Comparison of ENCODE assay signal across 1 cellular context in the genomic region with DNA sequence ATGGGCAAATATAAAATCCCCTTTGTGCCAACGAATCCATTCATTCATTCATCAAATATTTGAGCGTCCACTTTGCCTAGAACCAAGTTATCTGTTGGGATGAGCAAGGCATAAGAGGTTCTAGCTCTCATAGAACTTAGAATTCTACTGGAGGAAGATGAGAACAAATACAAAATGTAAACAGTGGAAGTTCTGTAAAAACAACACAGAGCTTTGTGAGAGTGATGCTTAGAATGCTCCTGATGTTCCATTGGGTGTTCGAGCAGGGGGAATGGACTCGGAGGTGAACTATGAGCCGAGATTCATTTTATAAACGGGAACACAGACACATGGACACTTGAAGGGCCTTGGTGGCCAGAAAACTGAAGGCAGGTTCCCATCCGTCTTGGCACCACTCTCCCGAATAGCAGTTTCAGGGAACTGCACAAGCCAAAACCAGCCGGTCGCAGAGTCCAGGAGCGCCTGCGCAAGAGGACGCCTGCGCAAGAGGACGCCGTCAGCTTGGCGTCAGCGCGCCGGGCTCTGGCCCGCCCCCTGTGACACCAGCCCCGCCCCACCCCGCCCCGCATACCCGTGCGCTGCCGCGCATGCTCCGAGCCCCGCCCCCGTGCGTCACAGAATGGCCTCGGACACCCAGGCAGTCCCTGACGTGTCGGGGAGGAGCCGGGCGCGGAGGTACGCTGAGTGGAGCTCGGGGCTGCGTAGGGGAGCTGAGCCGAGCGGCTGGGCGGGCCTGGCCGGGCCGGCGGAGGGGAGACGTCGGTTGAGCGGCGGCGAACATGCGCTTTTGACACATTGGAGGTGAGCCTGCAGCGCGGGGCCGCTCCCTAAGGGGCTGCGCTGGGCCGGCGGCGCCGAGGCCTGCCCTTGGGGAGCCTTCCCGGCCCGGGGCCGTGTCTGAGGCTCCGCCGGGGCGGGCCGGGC.
TF ChIP-seq lines count a peak whose summit lies in the region.

Gene NDEL1, plus strand, starts transcription at position 640 of the 924 bp plus-strand sequence. CDS start 8,388 bp downstream, outside the sequence.

TF ChIP-seq in HEK293, 187 proteins besides CTCF, POLR2A, EP300 and RAD21 (continued from another document):
- TF ChIP-seq ZEB2 (tag by site-specific recombination; IDR thresholded peaks at IDR 0.05) (peak; percentile 12; the same call in 1 of the 2 replicates), ZNF510 (tag by site-specific recombination; IDR thresholded peaks at IDR 0.05; ENCODE audit: insufficient replicate concordance) (no peak), ZNF24 (tag by site-specific recombination; IDR thresholded peaks at IDR 0.05) (0 out of 2 replicates have a peak, but pooled peaks have one; percentile 42), BCL11A (tag by site-specific recombination; IDR thresholded peaks at IDR 0.05; ENCODE audit: low read depth) (no peak), KLF16 (tag by site-specific recombination; IDR thresholded peaks at IDR 0.05) (peak; percentile 41; the same call in 1 of the 2 replicates), ZBTB1 (tag by site-specific recombination; IDR thresholded peaks at IDR 0.05) (no peak), ZNF660 (tag by site-specific recombination; IDR thresholded peaks at IDR 0.05) (peak; percentile 61), MZF1 (tag by site-specific recombination; IDR thresholded peaks at IDR 0.05; ENCODE audit: borderline replicate concordance) (0 out of 2 replicates have a peak, but pooled peaks have one; percentile 14), ZNF518A (tag by site-specific recombination; conservative IDR thresholded peaks at IDR 0.05; ENCODE audit: low read depth) (0 out of 2 replicates have a peak, but pooled peaks have one; percentile 13), ZNF423 (tag by site-specific recombination; IDR thresholded peaks at IDR 0.05) (0 out of 2 replicates have a peak, but pooled peaks have one; percentile 5), IKZF3 (tag by site-specific recombination; IDR thresholded peaks at IDR 0.05) (0 out of 2 replicates have a peak, but pooled peaks have one; percentile 12), ZBTB17 (tag by site-specific recombination; IDR thresholded peaks at IDR 0.05) (peak; percentile 71), AEBP2 (tag by site-specific recombination; IDR thresholded peaks at IDR 0.05; ENCODE audit: borderline replicate concordance) (no peak), ZNF169 (tag by site-specific recombination; IDR thresholded peaks at IDR 0.05) (no peak), ZNF133 (tag by site-specific recombination; IDR thresholded peaks at IDR 0.05) (no peak), ZSCAN30 (tag by site-specific recombination; IDR thresholded peaks at IDR 0.05) (peak; percentile 74), ZNF600 (tag by site-specific recombination; IDR thresholded peaks at IDR 0.05) (0 out of 2 replicates have a peak, but pooled peaks have one; percentile 35), ZNF473 (tag by site-specific recombination; IDR thresholded peaks at IDR 0.05) (no peak), ZNF596 (tag by site-specific recombination; IDR thresholded peaks at IDR 0.05) (no peak), SP2 (tag by site-specific recombination; IDR thresholded peaks at IDR 0.05) (peak; percentile 87), TCF7L2 (IDR thresholded peaks at IDR 0.05; ENCODE audit: borderline replicate concordance, low read depth, low read length) (no peak), ZBTB10 (tag by site-specific recombination; IDR thresholded peaks at IDR 0.05) (0 out of 2 replicates have a peak, but pooled peaks have one; percentile 37), ZNF184 (tag by site-specific recombination; IDR thresholded peaks at IDR 0.05) (0 out of 2 replicates have a peak, but pooled peaks have one; percentile 11)
- TF ChIP-seq, protein P1, sequence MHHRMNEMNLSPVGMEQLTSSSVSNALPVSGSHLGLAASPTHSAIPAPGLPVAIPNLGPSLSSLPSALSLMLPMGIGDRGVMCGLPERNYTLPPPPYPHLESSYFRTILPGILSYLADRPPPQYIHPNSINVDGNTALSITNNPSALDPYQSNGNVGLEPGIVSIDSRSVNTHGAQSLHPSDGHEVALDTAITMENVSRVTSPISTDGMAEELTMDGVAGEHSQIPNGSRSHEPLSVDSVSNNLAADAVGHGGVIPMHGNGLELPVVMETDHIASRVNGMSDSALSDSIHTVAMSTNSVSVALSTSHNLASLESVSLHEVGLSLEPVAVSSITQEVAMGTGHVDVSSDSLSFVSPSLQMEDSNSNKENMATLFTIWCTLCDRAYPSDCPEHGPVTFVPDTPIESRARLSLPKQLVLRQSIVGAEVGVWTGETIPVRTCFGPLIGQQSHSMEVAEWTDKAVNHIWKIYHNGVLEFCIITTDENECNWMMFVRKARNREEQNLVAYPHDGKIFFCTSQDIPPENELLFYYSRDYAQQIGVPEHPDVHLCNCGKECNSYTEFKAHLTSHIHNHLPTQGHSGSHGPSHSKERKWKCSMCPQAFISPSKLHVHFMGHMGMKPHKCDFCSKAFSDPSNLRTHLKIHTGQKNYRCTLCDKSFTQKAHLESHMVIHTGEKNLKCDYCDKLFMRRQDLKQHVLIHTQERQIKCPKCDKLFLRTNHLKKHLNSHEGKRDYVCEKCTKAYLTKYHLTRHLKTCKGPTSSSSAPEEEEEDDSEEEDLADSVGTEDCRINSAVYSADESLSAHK (tag by site-specific recombination; IDR thresholded peaks at IDR 0.05): peak; percentile 94
- TF ChIP-seq, protein P2, sequence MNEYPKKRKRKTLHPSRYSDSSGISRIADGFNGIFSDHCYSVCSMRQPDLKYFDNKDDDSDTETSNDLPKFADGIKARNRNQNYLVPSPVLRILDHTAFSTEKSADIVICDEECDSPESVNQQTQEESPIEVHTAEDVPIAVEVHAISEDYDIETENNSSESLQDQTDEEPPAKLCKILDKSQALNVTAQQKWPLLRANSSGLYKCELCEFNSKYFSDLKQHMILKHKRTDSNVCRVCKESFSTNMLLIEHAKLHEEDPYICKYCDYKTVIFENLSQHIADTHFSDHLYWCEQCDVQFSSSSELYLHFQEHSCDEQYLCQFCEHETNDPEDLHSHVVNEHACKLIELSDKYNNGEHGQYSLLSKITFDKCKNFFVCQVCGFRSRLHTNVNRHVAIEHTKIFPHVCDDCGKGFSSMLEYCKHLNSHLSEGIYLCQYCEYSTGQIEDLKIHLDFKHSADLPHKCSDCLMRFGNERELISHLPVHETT (tag by site-specific recombination; IDR thresholded peaks at IDR 0.05): peak; percentile 3; the same call in 1 of the 2 replicates
- TF ChIP-seq, protein P3, sequence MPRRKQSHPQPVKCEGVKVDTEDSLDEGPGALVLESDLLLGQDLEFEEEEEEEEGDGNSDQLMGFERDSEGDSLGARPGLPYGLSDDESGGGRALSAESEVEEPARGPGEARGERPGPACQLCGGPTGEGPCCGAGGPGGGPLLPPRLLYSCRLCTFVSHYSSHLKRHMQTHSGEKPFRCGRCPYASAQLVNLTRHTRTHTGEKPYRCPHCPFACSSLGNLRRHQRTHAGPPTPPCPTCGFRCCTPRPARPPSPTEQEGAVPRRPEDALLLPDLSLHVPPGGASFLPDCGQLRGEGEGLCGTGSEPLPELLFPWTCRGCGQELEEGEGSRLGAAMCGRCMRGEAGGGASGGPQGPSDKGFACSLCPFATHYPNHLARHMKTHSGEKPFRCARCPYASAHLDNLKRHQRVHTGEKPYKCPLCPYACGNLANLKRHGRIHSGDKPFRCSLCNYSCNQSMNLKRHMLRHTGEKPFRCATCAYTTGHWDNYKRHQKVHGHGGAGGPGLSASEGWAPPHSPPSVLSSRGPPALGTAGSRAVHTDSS (tag by site-specific recombination; IDR thresholded peaks at IDR 0.05): peak; percentile 30; the same call in 1 of the 2 replicates
- TF ChIP-seq, protein P4, sequence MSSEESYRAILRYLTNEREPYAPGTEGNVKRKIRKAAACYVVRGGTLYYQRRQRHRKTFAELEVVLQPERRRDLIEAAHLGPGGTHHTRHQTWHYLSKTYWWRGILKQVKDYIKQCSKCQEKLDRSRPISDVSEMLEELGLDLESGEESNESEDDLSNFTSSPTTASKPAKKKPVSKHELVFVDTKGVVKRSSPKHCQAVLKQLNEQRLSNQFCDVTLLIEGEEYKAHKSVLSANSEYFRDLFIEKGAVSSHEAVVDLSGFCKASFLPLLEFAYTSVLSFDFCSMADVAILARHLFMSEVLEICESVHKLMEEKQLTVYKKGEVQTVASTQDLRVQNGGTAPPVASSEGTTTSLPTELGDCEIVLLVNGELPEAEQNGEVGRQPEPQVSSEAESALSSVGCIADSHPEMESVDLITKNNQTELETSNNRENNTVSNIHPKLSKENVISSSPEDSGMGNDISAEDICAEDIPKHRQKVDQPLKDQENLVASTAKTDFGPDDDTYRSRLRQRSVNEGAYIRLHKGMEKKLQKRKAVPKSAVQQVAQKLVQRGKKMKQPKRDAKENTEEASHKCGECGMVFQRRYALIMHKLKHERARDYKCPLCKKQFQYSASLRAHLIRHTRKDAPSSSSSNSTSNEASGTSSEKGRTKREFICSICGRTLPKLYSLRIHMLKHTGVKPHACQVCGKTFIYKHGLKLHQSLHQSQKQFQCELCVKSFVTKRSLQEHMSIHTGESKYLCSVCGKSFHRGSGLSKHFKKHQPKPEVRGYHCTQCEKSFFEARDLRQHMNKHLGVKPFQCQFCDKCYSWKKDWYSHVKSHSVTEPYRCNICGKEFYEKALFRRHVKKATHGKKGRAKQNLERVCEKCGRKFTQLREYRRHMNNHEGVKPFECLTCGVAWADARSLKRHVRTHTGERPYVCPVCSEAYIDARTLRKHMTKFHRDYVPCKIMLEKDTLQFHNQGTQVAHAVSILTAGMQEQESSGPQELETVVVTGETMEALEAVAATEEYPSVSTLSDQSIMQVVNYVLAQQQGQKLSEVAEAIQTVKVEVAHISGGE (tag by site-specific recombination; conservative IDR thresholded peaks at IDR 0.05; ENCODE audit: low read depth): no peak
TF ChIP-seq in HEK293: peak in this region for 32.
